In genomic region chr20:47561603-47562583, GRCh38 we compare ENCODE assay signal across 20 cellular contexts.
DNase-seq lines count a peak whose midpoint lies in the region; ATAC-seq and TF ChIP-seq lines count a peak whose summit lies in the region.
"Had no signal": no experiment of that assay in that cellular context is flagged by ENCODE, and none has a peak within 500 bp of the region (broad histone marks: within the 10 kb centered on the region; RNA-seq: fewer than 3 reads in every experiment).

No MANE protein-coding gene starts in this region.

- WGBS in endodermal cell (ENCODE audit: insufficient coverage in 1 of 2, insufficient read length in 1 of 2), 2 experiments = 86 to 93% methylated on average over 1 to 4 of the region's 4 CpGs

- no peaks in the 10 kb centered on the region for H3K27me3 Mint-ChIP-seq in activated T-cell treated with anti-CD3 and anti-CD28 coated beads, Interleukin-2, amount 50 U/mL, for 24 hours
- no peaks in the 10 kb centered on the region for H3K27me3 Mint-ChIP-seq in activated naive CD8-positive, alpha-beta T cell
- H3K27me3 Mint-ChIP-seq in endodermal cell (ENCODE audit: insufficient read depth) = no peaks in the 10 kb centered on the region

- H3K36me3 Mint-ChIP-seq in activated T-cell treated with anti-CD3 and anti-CD28 coated beads, Interleukin-2, amount 50 U/mL, for 24 hours (ENCODE audit: low read depth) = peaks cover 64% of the 10 kb centered on the region
- H3K36me3 Mint-ChIP-seq in activated naive CD8-positive, alpha-beta T cell = peaks cover 8% of the 10 kb centered on the region
- no peaks in the 10 kb centered on the region for H3K36me3 Mint-ChIP-seq in endodermal cell (ENCODE audit: low read depth)

- H3K27me3 ChIP-seq in Karpas-422 (ENCODE audit: low read length) (no peaks in the 10 kb centered on the region), endodermal cell (ENCODE audit: control insufficient read depth, insufficient read depth, low read length, poor library complexity, severe bottlenecking) (no peaks in the 10 kb centered on the region)
- H3K27me3 ChIP-seq: heart right ventricle had no signal

- H3K4me3 ChIP-seq in Karpas-422 (ENCODE audit: low read length) = peak overlapping the region; percentile 34; the same call in 1 of the 2 replicates
- no peak overlapping the region for H3K4me3 ChIP-seq in mucosa of descending colon
- no peak overlapping the region for H3K4me3 ChIP-seq in endodermal cell (ENCODE audit: low read length)
- H3K4me3 ChIP-seq: GM23248, heart right ventricle had no signal

- no peaks in the 10 kb centered on the region for H3K9me3 ChIP-seq in Karpas-422 (ENCODE audit: low read length)
- no peaks in the 10 kb centered on the region for H3K9me3 ChIP-seq in mucosa of descending colon
- no peaks in the 10 kb centered on the region for H3K9me3 ChIP-seq in endodermal cell (ENCODE audit: control insufficient read depth, low read length)
- H3K9me3 ChIP-seq: Caco-2, heart right ventricle had no signal

- TF ChIP-seq CTCF in mucosa of descending colon (IDR thresholded peaks at IDR 0.05) (no peak), endodermal cell (conservative IDR thresholded peaks at IDR 0.05) (no peak)

- peak overlapping the region; percentile 60 for H3K27ac Mint-ChIP-seq in activated T-cell treated with anti-CD3 and anti-CD28 coated beads, Interleukin-2, amount 50 U/mL, for 24 hours
- peak overlapping the region; percentile 70 for H3K27ac Mint-ChIP-seq in activated naive CD8-positive, alpha-beta T cell
- no peak overlapping the region for H3K27ac Mint-ChIP-seq in endodermal cell

- H4K20me1 ChIP-seq in Karpas-422 (ENCODE audit: insufficient read depth, low read depth, low read length) = no peaks in the 10 kb centered on the region

- peaks cover 99% of the 10 kb centered on the region for H3K79me2 ChIP-seq in Karpas-422 (ENCODE audit: low read length)

- no peak overlapping the region for H2AFZ ChIP-seq in Karpas-422 (ENCODE audit: low read length)
- H2AFZ ChIP-seq: GM23248 had no signal

- peaks cover 80% of the 10 kb centered on the region for H3K4me1 Mint-ChIP-seq in activated T-cell treated with anti-CD3 and anti-CD28 coated beads, Interleukin-2, amount 50 U/mL, for 24 hours (ENCODE audit: low read depth)
- H3K4me1 Mint-ChIP-seq in activated naive CD8-positive, alpha-beta T cell (ENCODE audit: low read depth) = peaks cover 84% of the 10 kb centered on the region
- H3K4me1 Mint-ChIP-seq in endodermal cell = peaks cover 34% of the 10 kb centered on the region

- H3K9me3 Mint-ChIP-seq in activated T-cell treated with anti-CD3 and anti-CD28 coated beads, Interleukin-2, amount 50 U/mL, for 24 hours = no peaks in the 10 kb centered on the region
- no peaks in the 10 kb centered on the region for H3K9me3 Mint-ChIP-seq in activated naive CD8-positive, alpha-beta T cell (ENCODE audit: low read depth)
- H3K9me3 Mint-ChIP-seq in endodermal cell = no peaks in the 10 kb centered on the region

- no peak for DNase-seq in activated T-cell treated with anti-CD3 and anti-CD28 coated beads, Interleukin-2, amount 50 U/mL, for 24 hours
- DNase-seq in activated T-cell treated with anti-CD3 and anti-CD28 coated beads for 4 hours (no peak), Karpas-422 (peak; percentile 77), mucosa of descending colon (no peak), endodermal cell (no peak), NCI-H345 treated with DMSO at 0.1 percent for 48 hours (lab: John Stamatoyannopoulos, UW; ENCODE audit: unreplicated experiment) (no peak)
- DNase-seq in effector CD4-positive, alpha-beta T cell = no peak
- DNase-seq: activated CD4-positive, alpha-beta T cell treated with anti-CD3 and anti-CD28 coated beads for 1 hour; activated gamma-delta T cell; aorta; Caco-2; dermis blood vessel endothelial cell; DMS79 treated with DMSO at 0.1 percent for 48 hours; heart right ventricle; midbrain; NCI-H2107; NCI-H510A treated with DMSO at 0.1 percent for 48 hours; RPMI8226 had no signal

- no peak overlapping the region for H3K4me3 Mint-ChIP-seq in activated T-cell treated with anti-CD3 and anti-CD28 coated beads, Interleukin-2, amount 50 U/mL, for 24 hours
- H3K4me3 Mint-ChIP-seq in activated naive CD8-positive, alpha-beta T cell = peak overlapping the region; percentile 0
- H3K4me3 Mint-ChIP-seq in endodermal cell = no peak overlapping the region

- H3K9ac ChIP-seq in Karpas-422 (ENCODE audit: low read length) (0 out of 2 replicates have a peak overlapping the region, but pooled peaks have one; percentile 37), endodermal cell (ENCODE audit: extremely low read depth, low read length, poor library complexity, severe bottlenecking) (no peak overlapping the region)
- H3K9ac ChIP-seq: GM23248 had no signal

- H3K36me3 ChIP-seq in Karpas-422 (ENCODE audit: insufficient read depth, low read length) = no peaks in the 10 kb centered on the region
- H3K36me3 ChIP-seq in mucosa of descending colon (ENCODE audit: low read depth) = no peaks in the 10 kb centered on the region
- H3K36me3 ChIP-seq in endodermal cell (ENCODE audit: control insufficient read depth, insufficient read depth, low read length) = no peaks in the 10 kb centered on the region
- H3K36me3 ChIP-seq: heart right ventricle had no signal

- peak overlapping the region; percentile 72 for H3K27ac ChIP-seq in Karpas-422 (ENCODE audit: low read length)
- H3K27ac ChIP-seq in endodermal cell (ENCODE audit: low read depth, low read length) = no peak overlapping the region
- H3K27ac ChIP-seq: GM23248 had no signal

- H3K9me2 ChIP-seq in Karpas-422 (replicated peaks; ENCODE audit: insufficient read depth, low read length) = no peaks in the 10 kb centered on the region

- H3K4me1 ChIP-seq in Karpas-422 (ENCODE audit: low read length) (peaks cover 73% of the 10 kb centered on the region), mucosa of descending colon (ENCODE audit: low read depth) (no peaks in the 10 kb centered on the region), endodermal cell (ENCODE audit: control insufficient read depth, insufficient read depth, low read length) (peaks cover 8% of the 10 kb centered on the region)

- peak; percentile 34 for ATAC-seq in mucosa of descending colon

- peak overlapping the region; percentile 62 for H3K4me2 ChIP-seq in Karpas-422 (ENCODE audit: low read depth, low read length, poor library complexity, severe bottlenecking)

- intact Hi-C loops in mucosa of descending colon (cut with DNase I, micrococcal nuclease) = no loop called here
